Comparison of ENCODE assay signal across 1 cellular context in the genomic region with DNA sequence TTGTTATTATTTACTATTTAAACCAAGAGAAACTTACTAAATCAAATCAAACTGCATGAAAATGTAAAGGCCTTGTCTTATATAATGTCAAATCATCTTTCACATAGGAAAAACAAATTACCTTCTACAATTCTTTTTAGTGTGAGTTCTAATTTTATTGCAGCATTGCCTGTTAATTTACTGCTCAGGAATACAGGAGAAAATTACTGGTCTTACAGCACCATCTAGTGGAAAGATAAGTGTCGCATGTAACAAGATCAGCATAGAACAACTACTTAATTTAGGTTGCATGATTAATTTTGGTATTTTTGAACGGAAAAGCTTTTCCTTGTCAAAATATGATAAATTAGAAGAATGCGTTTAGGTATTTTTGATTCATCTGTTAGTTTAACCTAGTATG.
TF ChIP-seq lines count a peak whose summit lies in the region.

No MANE protein-coding gene starts in this region.

TF ChIP-seq in HEK293, 187 proteins besides CTCF, POLR2A, EP300 and RAD21 (continued from another document and continues in another):
- TF ChIP-seq SP2 (tag by site-specific recombination; IDR thresholded peaks at IDR 0.05) = no peak
- peak; percentile 50; the same call in 1 of the 2 replicates for TF ChIP-seq ZNF660 (tag by site-specific recombination; IDR thresholded peaks at IDR 0.05)
- TF ChIP-seq ZNF211 (tag by site-specific recombination; IDR thresholded peaks at IDR 0.05; ENCODE audit: low read depth) = no peak
- no peak for TF ChIP-seq SCRT2 (tag by site-specific recombination; IDR thresholded peaks at IDR 0.05)
- TF ChIP-seq ZNF791 (tag by site-specific recombination; IDR thresholded peaks at IDR 0.05) = no peak
- TF ChIP-seq, protein P1, sequence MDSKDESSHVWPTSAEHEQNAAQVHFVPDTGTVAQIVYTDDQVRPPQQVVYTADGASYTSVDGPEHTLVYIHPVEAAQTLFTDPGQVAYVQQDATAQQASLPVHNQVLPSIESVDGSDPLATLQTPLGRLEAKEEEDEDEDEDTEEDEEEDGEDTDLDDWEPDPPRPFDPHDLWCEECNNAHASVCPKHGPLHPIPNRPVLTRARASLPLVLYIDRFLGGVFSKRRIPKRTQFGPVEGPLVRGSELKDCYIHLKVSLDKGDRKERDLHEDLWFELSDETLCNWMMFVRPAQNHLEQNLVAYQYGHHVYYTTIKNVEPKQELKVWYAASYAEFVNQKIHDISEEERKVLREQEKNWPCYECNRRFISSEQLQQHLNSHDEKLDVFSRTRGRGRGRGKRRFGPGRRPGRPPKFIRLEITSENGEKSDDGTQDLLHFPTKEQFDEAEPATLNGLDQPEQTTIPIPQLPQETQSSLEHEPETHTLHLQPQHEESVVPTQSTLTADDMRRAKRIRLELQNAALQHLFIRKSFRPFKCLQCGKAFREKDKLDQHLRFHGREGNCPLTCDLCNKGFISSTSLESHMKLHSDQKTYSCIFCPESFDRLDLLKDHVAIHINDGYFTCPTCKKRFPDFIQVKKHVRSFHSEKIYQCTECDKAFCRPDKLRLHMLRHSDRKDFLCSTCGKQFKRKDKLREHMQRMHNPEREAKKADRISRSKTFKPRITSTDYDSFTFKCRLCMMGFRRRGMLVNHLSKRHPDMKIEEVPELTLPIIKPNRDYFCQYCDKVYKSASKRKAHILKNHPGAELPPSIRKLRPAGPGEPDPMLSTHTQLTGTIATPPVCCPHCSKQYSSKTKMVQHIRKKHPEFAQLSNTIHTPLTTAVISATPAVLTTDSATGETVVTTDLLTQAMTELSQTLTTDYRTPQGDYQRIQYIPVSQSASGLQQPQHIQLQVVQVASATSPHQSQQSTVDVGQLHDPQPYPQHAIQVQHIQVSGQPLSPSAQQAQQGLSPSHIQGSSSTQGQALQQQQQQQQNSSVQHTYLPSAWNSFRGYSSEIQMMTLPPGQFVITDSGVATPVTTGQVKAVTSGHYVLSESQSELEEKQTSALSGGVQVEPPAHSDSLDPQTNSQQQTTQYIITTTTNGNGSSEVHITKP (tag by site-specific recombination; IDR thresholded peaks at IDR 0.05) = no peak
- no peak for TF ChIP-seq ZNF175 (tag by site-specific recombination; IDR thresholded peaks at IDR 0.05)
- no peak for TF ChIP-seq ZNF133 (tag by site-specific recombination; IDR thresholded peaks at IDR 0.05)
- peak; percentile 54; the same call in 1 of the 2 replicates for TF ChIP-seq ZNF600 (tag by site-specific recombination; IDR thresholded peaks at IDR 0.05)
- no peak for TF ChIP-seq GLI2 (tag by site-specific recombination; IDR thresholded peaks at IDR 0.05; ENCODE audit: borderline replicate concordance, low read depth)
- TF ChIP-seq ZNF248 (tag by site-specific recombination; IDR thresholded peaks at IDR 0.05) = no peak
- peak; percentile 99 for TF ChIP-seq ZNF654 (tag by site-specific recombination; IDR thresholded peaks at IDR 0.05; ENCODE audit: low read depth)
- TF ChIP-seq ZBTB21 (tag by site-specific recombination; IDR thresholded peaks at IDR 0.05) = no peak
- TF ChIP-seq, protein P2, sequence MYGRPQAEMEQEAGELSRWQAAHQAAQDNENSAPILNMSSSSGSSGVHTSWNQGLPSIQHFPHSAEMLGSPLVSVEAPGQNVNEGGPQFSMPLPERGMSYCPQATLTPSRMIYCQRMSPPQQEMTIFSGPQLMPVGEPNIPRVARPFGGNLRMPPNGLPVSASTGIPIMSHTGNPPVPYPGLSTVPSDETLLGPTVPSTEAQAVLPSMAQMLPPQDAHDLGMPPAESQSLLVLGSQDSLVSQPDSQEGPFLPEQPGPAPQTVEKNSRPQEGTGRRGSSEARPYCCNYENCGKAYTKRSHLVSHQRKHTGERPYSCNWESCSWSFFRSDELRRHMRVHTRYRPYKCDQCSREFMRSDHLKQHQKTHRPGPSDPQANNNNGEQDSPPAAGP (tag by site-specific recombination; IDR thresholded peaks at IDR 0.05) = no peak
- no peak for TF ChIP-seq ZNF292 (tag by site-specific recombination; IDR thresholded peaks at IDR 0.05; ENCODE audit: borderline replicate concordance, low read depth)
- no peak for TF ChIP-seq ZIC2 (tag by site-specific recombination; IDR thresholded peaks at IDR 0.05)
- peak; percentile 22; the same call in 1 of the 2 replicates for TF ChIP-seq ZSCAN30 (tag by site-specific recombination; IDR thresholded peaks at IDR 0.05)
- no peak for TF ChIP-seq ZNF266 (tag by site-specific recombination; IDR thresholded peaks at IDR 0.05; ENCODE audit: low read depth)
- no peak for TF ChIP-seq ZNF433 (tag by site-specific recombination; IDR thresholded peaks at IDR 0.05; ENCODE audit: low read depth)
- no peak for TF ChIP-seq MEIS1 (CRISPR knock-in tag; IDR thresholded peaks at IDR 0.05; ENCODE audit: borderline replicate concordance)
- no peak for TF ChIP-seq ZNF157 (tag by site-specific recombination; IDR thresholded peaks at IDR 0.05)
- TF ChIP-seq, protein P3, sequence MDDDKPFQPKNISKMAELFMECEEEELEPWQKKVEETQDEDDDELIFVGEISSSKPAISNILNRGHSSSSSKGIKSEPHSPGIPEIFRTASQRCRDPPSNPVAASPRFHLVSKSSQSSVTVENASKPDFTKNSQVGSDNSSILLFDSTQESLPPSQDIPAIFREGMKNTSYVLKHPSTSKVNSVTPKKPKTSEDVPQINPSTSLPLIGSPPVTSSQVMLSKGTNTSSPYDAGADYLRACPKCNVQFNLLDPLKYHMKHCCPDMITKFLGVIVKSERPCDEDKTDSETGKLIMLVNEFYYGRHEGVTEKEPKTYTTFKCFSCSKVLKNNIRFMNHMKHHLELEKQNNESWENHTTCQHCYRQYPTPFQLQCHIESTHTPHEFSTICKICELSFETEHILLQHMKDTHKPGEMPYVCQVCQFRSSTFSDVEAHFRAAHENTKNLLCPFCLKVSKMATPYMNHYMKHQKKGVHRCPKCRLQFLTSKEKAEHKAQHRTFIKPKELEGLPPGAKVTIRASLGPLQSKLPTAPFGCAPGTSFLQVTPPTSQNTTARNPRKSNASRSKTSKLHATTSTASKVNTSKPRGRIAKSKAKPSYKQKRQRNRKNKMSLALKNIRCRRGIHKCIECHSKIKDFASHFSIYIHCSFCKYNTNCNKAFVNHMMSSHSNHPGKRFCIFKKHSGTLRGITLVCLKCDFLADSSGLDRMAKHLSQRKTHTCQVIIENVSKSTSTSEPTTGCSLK (tag by site-specific recombination; IDR thresholded peaks at IDR 0.05) = no peak
- peak; percentile 31; the same call in 1 of the 2 replicates for TF ChIP-seq ZNF501 (tag by site-specific recombination; IDR thresholded peaks at IDR 0.05)
- TF ChIP-seq ZNF2 (tag by site-specific recombination; IDR thresholded peaks at IDR 0.05) = no peak; the same call in 1 of the 2 replicates
- no peak for TF ChIP-seq FEZF1 (tag by site-specific recombination; IDR thresholded peaks at IDR 0.05)
- TF ChIP-seq, protein P4, sequence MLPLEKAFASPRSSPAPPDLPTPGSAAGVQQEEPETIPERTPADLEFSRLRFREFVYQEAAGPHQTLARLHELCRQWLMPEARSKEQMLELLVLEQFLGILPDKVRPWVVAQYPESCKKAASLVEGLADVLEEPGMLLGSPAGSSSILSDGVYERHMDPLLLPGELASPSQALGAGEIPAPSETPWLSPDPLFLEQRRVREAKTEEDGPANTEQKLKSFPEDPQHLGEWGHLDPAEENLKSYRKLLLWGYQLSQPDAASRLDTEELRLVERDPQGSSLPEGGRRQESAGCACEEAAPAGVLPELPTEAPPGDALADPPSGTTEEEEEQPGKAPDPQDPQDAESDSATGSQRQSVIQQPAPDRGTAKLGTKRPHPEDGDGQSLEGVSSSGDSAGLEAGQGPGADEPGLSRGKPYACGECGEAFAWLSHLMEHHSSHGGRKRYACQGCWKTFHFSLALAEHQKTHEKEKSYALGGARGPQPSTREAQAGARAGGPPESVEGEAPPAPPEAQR (tag by site-specific recombination; IDR thresholded peaks at IDR 0.05) = no peak
- TF ChIP-seq, protein P5, sequence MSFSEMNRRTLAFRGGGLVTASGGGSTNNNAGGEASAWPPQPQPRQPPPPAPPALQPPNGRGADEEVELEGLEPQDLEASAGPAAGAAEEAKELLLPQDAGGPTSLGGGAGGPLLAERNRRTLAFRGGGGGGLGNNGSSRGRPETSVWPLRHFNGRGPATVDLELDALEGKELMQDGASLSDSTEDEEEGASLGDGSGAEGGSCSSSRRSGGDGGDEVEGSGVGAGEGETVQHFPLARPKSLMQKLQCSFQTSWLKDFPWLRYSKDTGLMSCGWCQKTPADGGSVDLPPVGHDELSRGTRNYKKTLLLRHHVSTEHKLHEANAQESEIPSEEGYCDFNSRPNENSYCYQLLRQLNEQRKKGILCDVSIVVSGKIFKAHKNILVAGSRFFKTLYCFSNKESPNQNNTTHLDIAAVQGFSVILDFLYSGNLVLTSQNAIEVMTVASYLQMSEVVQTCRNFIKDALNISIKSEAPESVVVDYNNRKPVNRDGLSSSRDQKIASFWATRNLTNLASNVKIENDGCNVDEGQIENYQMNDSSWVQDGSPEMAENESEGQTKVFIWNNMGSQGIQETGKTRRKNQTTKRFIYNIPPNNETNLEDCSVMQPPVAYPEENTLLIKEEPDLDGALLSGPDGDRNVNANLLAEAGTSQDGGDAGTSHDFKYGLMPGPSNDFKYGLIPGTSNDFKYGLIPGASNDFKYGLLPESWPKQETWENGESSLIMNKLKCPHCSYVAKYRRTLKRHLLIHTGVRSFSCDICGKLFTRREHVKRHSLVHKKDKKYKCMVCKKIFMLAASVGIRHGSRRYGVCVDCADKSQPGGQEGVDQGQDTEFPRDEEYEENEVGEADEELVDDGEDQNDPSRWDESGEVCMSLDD (tag by site-specific recombination; IDR thresholded peaks at IDR 0.05) = no peak
- no peak for TF ChIP-seq WT1 (tag by site-specific recombination; IDR thresholded peaks at IDR 0.05)
- TF ChIP-seq, protein P6, sequence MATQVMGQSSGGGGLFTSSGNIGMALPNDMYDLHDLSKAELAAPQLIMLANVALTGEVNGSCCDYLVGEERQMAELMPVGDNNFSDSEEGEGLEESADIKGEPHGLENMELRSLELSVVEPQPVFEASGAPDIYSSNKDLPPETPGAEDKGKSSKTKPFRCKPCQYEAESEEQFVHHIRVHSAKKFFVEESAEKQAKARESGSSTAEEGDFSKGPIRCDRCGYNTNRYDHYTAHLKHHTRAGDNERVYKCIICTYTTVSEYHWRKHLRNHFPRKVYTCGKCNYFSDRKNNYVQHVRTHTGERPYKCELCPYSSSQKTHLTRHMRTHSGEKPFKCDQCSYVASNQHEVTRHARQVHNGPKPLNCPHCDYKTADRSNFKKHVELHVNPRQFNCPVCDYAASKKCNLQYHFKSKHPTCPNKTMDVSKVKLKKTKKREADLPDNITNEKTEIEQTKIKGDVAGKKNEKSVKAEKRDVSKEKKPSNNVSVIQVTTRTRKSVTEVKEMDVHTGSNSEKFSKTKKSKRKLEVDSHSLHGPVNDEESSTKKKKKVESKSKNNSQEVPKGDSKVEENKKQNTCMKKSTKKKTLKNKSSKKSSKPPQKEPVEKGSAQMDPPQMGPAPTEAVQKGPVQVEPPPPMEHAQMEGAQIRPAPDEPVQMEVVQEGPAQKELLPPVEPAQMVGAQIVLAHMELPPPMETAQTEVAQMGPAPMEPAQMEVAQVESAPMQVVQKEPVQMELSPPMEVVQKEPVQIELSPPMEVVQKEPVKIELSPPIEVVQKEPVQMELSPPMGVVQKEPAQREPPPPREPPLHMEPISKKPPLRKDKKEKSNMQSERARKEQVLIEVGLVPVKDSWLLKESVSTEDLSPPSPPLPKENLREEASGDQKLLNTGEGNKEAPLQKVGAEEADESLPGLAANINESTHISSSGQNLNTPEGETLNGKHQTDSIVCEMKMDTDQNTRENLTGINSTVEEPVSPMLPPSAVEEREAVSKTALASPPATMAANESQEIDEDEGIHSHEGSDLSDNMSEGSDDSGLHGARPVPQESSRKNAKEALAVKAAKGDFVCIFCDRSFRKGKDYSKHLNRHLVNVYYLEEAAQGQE (tag by site-specific recombination; IDR thresholded peaks at IDR 0.05) = 0 out of 2 replicates have a peak, but pooled peaks have one; percentile 35
- TF ChIP-seq ZNF623 (tag by site-specific recombination; IDR thresholded peaks at IDR 0.05) = no peak
- TF ChIP-seq ZBTB1 (tag by site-specific recombination; IDR thresholded peaks at IDR 0.05) = 0 out of 2 replicates have a peak, but pooled peaks have one; percentile 56
- TF ChIP-seq, protein P7, sequence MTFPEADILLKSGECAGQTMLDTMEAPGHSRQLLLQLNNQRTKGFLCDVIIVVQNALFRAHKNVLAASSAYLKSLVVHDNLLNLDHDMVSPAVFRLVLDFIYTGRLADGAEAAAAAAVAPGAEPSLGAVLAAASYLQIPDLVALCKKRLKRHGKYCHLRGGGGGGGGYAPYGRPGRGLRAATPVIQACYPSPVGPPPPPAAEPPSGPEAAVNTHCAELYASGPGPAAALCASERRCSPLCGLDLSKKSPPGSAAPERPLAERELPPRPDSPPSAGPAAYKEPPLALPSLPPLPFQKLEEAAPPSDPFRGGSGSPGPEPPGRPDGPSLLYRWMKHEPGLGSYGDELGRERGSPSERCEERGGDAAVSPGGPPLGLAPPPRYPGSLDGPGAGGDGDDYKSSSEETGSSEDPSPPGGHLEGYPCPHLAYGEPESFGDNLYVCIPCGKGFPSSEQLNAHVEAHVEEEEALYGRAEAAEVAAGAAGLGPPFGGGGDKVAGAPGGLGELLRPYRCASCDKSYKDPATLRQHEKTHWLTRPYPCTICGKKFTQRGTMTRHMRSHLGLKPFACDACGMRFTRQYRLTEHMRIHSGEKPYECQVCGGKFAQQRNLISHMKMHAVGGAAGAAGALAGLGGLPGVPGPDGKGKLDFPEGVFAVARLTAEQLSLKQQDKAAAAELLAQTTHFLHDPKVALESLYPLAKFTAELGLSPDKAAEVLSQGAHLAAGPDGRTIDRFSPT (tag by site-specific recombination; IDR thresholded peaks at IDR 0.05) = no peak
- TF ChIP-seq ZNF274 (IDR thresholded peaks at IDR 0.05; ENCODE audit: low read length) = no peak
- no peak for TF ChIP-seq ZNF274 (tag by site-specific recombination; IDR thresholded peaks at IDR 0.05; ENCODE audit: borderline replicate concordance)
- no peak for TF ChIP-seq ZNF423 (tag by site-specific recombination; IDR thresholded peaks at IDR 0.05)
- no peak for TF ChIP-seq ZNF223 (tag by site-specific recombination; IDR thresholded peaks at IDR 0.05)
- TF ChIP-seq, protein P8, sequence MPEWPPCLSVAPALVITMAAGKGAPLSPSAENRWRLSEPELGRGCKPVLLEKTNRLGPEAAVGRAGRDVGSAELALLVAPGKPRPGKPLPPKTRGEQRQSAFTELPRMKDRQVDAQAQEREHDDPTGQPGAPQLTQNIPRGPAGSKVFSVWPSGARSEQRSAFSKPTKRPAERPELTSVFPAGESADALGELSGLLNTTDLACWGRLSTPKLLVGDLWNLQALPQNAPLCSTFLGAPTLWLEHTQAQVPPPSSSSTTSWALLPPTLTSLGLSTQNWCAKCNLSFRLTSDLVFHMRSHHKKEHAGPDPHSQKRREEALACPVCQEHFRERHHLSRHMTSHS (tag by site-specific recombination; IDR thresholded peaks at IDR 0.05) = no peak
- no peak for TF ChIP-seq ZNF16 (tag by site-specific recombination; IDR thresholded peaks at IDR 0.05; ENCODE audit: low read depth)
- no peak for TF ChIP-seq ZNF701 (tag by site-specific recombination; IDR thresholded peaks at IDR 0.05)
- no peak for TF ChIP-seq ZNF112 (tag by site-specific recombination; IDR thresholded peaks at IDR 0.05)
